In genomic region chr1:216028630-216029029, GRCh38 we compare ENCODE assay signal across 22 cellular contexts.
DNase-seq lines count a peak whose midpoint lies in the region; ATAC-seq, FAIRE-seq and TF ChIP-seq lines count a peak whose summit lies in the region.
"Had no signal": no experiment of that assay in that cellular context is flagged by ENCODE, and none has a peak within 500 bp of the region (broad histone marks: within the 10 kb centered on the region; RNA-seq: fewer than 3 reads in every experiment).

No MANE protein-coding gene starts in this region.

- no peak overlapping the region for H3K4ac ChIP-seq in IMR-90 (ENCODE audit: low read depth, low read length)

- H3K27ac ChIP-seq in IMR-90 (ENCODE audit: insufficient read depth, low read length), result no peak overlapping the region
- no peak overlapping the region for H3K27ac ChIP-seq in K562 (ENCODE audit: extremely low read depth, low read depth, low read length)
- H3K27ac ChIP-seq: BLaER1, C4-2B had no signal

- CTCF ChIA-PET in IMR-90 (lab: Yijun Ruan, JAX) (no interaction called here), K562 (lab: Yijun Ruan, JAX; ENCODE audit: low intra/inter-chr PET ratio) (no interaction called here)

- no peak overlapping the region for H2AFZ ChIP-seq in IMR-90 (replicated peaks; ENCODE audit: low read length, poor library complexity)
- H2AFZ ChIP-seq in K562 (ENCODE audit: low read depth, low read length), result no peak overlapping the region
- H2AFZ ChIP-seq: GM23338 had no signal

- no peak overlapping the region for H3K56ac ChIP-seq in IMR-90 (ENCODE audit: extremely low read depth, insufficient read depth, low read length)

- H3K4me2 ChIP-seq in IMR-90 (ENCODE audit: low read depth, low read length) (no peak overlapping the region), K562 (ENCODE audit: insufficient read depth, low read length) (no peak overlapping the region)
- H3K4me2 ChIP-seq: BLaER1, GM23338 had no signal

- H4K20me1 ChIP-seq in IMR-90 (ENCODE audit: insufficient read depth, low read length) (no peaks in the 10 kb centered on the region), K562 (replicated peaks; ENCODE audit: control insufficient read depth, insufficient read depth, low read length) (no peaks in the 10 kb centered on the region)
- H4K20me1 ChIP-seq: BLaER1 had no signal

- dilution Hi-C loops in IMR-90 (cut with HindIII; ENCODE audit: low sequenced_read_pairs, unreplicated experiment), result no loop called here

- H4K5ac ChIP-seq in IMR-90 (ENCODE audit: low read depth, low read length), result no peak overlapping the region

- no peak overlapping the region for H3K4me3 ChIP-seq in IMR-90 (ENCODE audit: insufficient read depth, low read depth, low read length)
- no peak overlapping the region for H3K4me3 ChIP-seq in K562
- H3K4me3 ChIP-seq: BLaER1, GM23338, HAP-1 had no signal

- H2BK20ac ChIP-seq in IMR-90 (ENCODE audit: low read depth, low read length), result no peak overlapping the region

- no peak for TF ChIP-seq CTCF in IMR-90 (conservative IDR thresholded peaks at IDR 0.05; ENCODE audit: low read depth, low read length)
- TF ChIP-seq CTCF in K562 (IDR thresholded peaks at IDR 0.05 in 2 of 3, conservative IDR thresholded peaks at IDR 0.05 in 1 of 3; ENCODE audit: insufficient read depth in 2 of 3, low read depth in 1 of 3, low read length in 3 of 3), result no peak

- TF ChIP-seq EP300 in K562 (IDR thresholded peaks at IDR 0.05; ENCODE audit: low read length), result no peak

- H3K9me3 Mint-ChIP-seq in T-helper 2 cell treated with Interferon-gamma antibody and Interleukin-4, amounts not matched to agents 5 μg/mL and 100 μg/mL, for 36 hours, result peaks cover 4% of the 10 kb centered on the region
- H3K9me3 Mint-ChIP-seq: GM23338, HFFc6 had no signal

- no peak overlapping the region for H2AK5ac ChIP-seq in IMR-90 (ENCODE audit: low read depth, low read length)

- H3K23ac ChIP-seq in IMR-90 (ENCODE audit: low read depth, low read length), result no peak overlapping the region

- no peaks in the 10 kb centered on the region for H3K4me1 Mint-ChIP-seq in T-helper 2 cell treated with Interferon-gamma antibody and Interleukin-4, amounts not matched to agents 5 μg/mL and 100 μg/mL, for 36 hours (ENCODE audit: low read depth)
- H3K4me1 Mint-ChIP-seq: B cell; CD4-positive, CD25-positive, alpha-beta regulatory T cell had no signal

- no peak overlapping the region for H3K4me3 Mint-ChIP-seq in T-helper 2 cell treated with Interferon-gamma antibody and Interleukin-4, amounts not matched to agents 5 μg/mL and 100 μg/mL, for 36 hours
- H3K4me3 Mint-ChIP-seq: B cell; CD4-positive, CD25-positive, alpha-beta regulatory T cell; CD8-positive, alpha-beta T cell; GM23338; HFFc6 had no signal

- intact Hi-C loops in IMR-90 (cut with micrococcal nuclease), result no loop called here
- intact Hi-C loops in K562 (cut with micrococcal nuclease), result no loop called here

- DNase-seq in IMR-90 (no peak), K562 (ENCODE audit: extremely low read depth in 1 of 4, low spot score in 3 of 4) (no peak), mucosa of gallbladder (ENCODE audit: low spot score) (no peak)
- DNase-seq in T-helper 2 cell treated with Interferon-gamma antibody and Interleukin-4, amounts not matched to agents 5 μg/mL and 100 μg/mL, for 36 hours (ENCODE audit: low spot score), result no peak
- DNase-seq: 8988T; Caco-2; CD4-positive, CD25-positive, alpha-beta regulatory T cell; CD8-positive, alpha-beta T cell; DMS153; DND-41; HFFc6 had no signal

- no peak overlapping the region for H3K18ac ChIP-seq in IMR-90 (ENCODE audit: low read depth, low read length)

- no peak overlapping the region for H4K91ac ChIP-seq in IMR-90 (ENCODE audit: insufficient read depth, low read depth, low read length)

- no peak overlapping the region for H3K27ac Mint-ChIP-seq in T-helper 2 cell treated with Interferon-gamma antibody and Interleukin-4, amounts not matched to agents 5 μg/mL and 100 μg/mL, for 36 hours
- H3K27ac Mint-ChIP-seq: B cell; CD4-positive, CD25-positive, alpha-beta regulatory T cell; CD8-positive, alpha-beta T cell; GM23338; HFFc6 had no signal

- no peak for ATAC-seq in IMR-90 (ENCODE audit: low read depth)
- no peak for ATAC-seq in K562
- ATAC-seq in GM19351 (IDR thresholded peaks at IDR 0.05; ENCODE audit: unreplicated experiment), result no peak
- ATAC-seq: CD8-positive, alpha-beta T cell; GM23338 had no signal

- no peak overlapping the region for H3K9ac ChIP-seq in IMR-90 (ENCODE audit: low read depth, low read length)
- no peak overlapping the region for H3K9ac ChIP-seq in K562 (ENCODE audit: insufficient read depth in 1 of 2, low read depth in 2 of 2, low read length in 2 of 2)
- H3K9ac ChIP-seq: BLaER1 had no signal

- TF ChIP-seq POLR2A in IMR-90 (IDR thresholded peaks at IDR 0.05; ENCODE audit: low read depth, low read length) (no peak), K562 (conservative IDR thresholded peaks at IDR 0.05) (no peak)

- no peak overlapping the region for H4K8ac ChIP-seq in IMR-90 (ENCODE audit: low read depth in 2 of 2, low read length in 2 of 2)

- H2BK15ac ChIP-seq in IMR-90 (ENCODE audit: low read depth, low read length), result no peak overlapping the region

- H3K27me3 Mint-ChIP-seq in T-helper 2 cell treated with Interferon-gamma antibody and Interleukin-4, amounts not matched to agents 5 μg/mL and 100 μg/mL, for 36 hours (ENCODE audit: low read depth), result no peaks in the 10 kb centered on the region
- H3K27me3 Mint-ChIP-seq: B cell; CD4-positive, CD25-positive, alpha-beta regulatory T cell had no signal

- no peak overlapping the region for H3K14ac ChIP-seq in IMR-90 (replicated peaks; ENCODE audit: low read depth, low read length)

- no peaks in the 10 kb centered on the region for H3K36me3 Mint-ChIP-seq in T-helper 2 cell treated with Interferon-gamma antibody and Interleukin-4, amounts not matched to agents 5 μg/mL and 100 μg/mL, for 36 hours (ENCODE audit: low read depth)
- H3K36me3 Mint-ChIP-seq: CD4-positive, CD25-positive, alpha-beta regulatory T cell; CD8-positive, alpha-beta T cell had no signal

- POLR2A ChIA-PET in IMR-90 (lab: Charles Lee; ENCODE audit: unreplicated experiment) (no interaction called here), K562 (lab: Yijun Ruan, JAX) (no interaction called here)

- no peak overlapping the region for H2BK120ac ChIP-seq in IMR-90 (ENCODE audit: low read depth, low read length)

- no peaks in the 10 kb centered on the region for H3K9me1 ChIP-seq in IMR-90 (ENCODE audit: insufficient read depth, low read length)
- no peaks in the 10 kb centered on the region for H3K9me1 ChIP-seq in K562 (ENCODE audit: control insufficient read depth, insufficient read depth, low read length)

- H3K36me3 ChIP-seq in IMR-90 (ENCODE audit: control insufficient read depth, insufficient read depth, low read length) (no peaks in the 10 kb centered on the region), K562 (ENCODE audit: control insufficient read depth, insufficient read depth, low read length) (no peaks in the 10 kb centered on the region)
- H3K36me3 ChIP-seq: BLaER1, HAP-1 had no signal

- H3K27me3 ChIP-seq in IMR-90 (ENCODE audit: control insufficient read depth, insufficient read depth, low read length) (no peaks in the 10 kb centered on the region), K562 (ENCODE audit: control insufficient read depth in 2 of 2, insufficient read depth in 2 of 2, low read length in 2 of 2) (no peaks in the 10 kb centered on the region)
- H3K27me3 ChIP-seq: BLaER1 had no signal

- H2AK9ac ChIP-seq in IMR-90 (replicated peaks; ENCODE audit: low read depth, low read length, poor library complexity), result no peak overlapping the region

- H2BK5ac ChIP-seq in IMR-90 (ENCODE audit: low read depth, low read length, poor library complexity, severe bottlenecking), result no peak overlapping the region

- no peaks in the 10 kb centered on the region for H3K79me2 ChIP-seq in K562 (ENCODE audit: control insufficient read depth, insufficient read depth, low read length)

- BruUV-seq in IMR-90 (replicated peaks; lab: Mats Ljungman, UMichigan) (no TSS peak), K562 (replicated peaks; lab: Mats Ljungman, UMichigan) (no TSS peak)

- H3K9me3 ChIP-seq in IMR-90 (ENCODE audit: control insufficient read depth, insufficient read depth, low read length) (no peaks in the 10 kb centered on the region), K562 (replicated peaks; ENCODE audit: control insufficient read depth, insufficient read depth, low read depth, low read length) (no peaks in the 10 kb centered on the region)
- H3K9me3 ChIP-seq: BLaER1, Caco-2, HAP-1 had no signal

- peaks cover 6% of the 10 kb centered on the region; the same call in 1 of the 2 replicates for H3K4me1 ChIP-seq in IMR-90 (ENCODE audit: control insufficient read depth, insufficient read depth, low read length)
- H3K4me1 ChIP-seq in K562 (replicated peaks in 1 of 2; ENCODE audit: control insufficient read depth in 2 of 2, insufficient read depth in 2 of 2, low read length in 2 of 2), result no peaks in the 10 kb centered on the region
- H3K4me1 ChIP-seq: BLaER1, Caco-2, HAP-1 had no signal

- TF ChIP-seq RAD21 in IMR-90 (IDR thresholded peaks at IDR 0.05; ENCODE audit: low read length) (no peak), K562 (CRISPR knock-in tag; conservative IDR thresholded peaks at IDR 0.05 in 1 of 2, IDR thresholded peaks at IDR 0.05 in 1 of 2) (no peak)

- no peaks in the 10 kb centered on the region for H3K79me1 ChIP-seq in IMR-90 (ENCODE audit: low read depth in 1 of 2, low read length in 2 of 2)

- WGBS in IMR-90 (ENCODE audit: extremely low coverage in 2 of 2, insufficient read length in 1 of 2), 2 experiments, result no CpG with 5 or more reads among the region's 1 CpG
- whole genome bisulfite sequencing in K562 (ENCODE audit: insufficient coverage, low coverage, missing lambda C conversion rate), result 0% methylated on average over 1 of the region's 1 CpG

- FAIRE-seq in A204.1 (lab: Jason Lieb, UNC) (peak; percentile 30), K562 (lab: Jason Lieb, UNC) (no peak), islet of Langerhans (lab: Jason Lieb, UNC) (peak; percentile 89)
- FAIRE-seq: GM12892, GM19239, H54 had no signal

- in situ Hi-C loops in IMR-90 (cut with MboI; ENCODE audit: low sequenced_read_pairs) (no loop called here), K562 (cut with MboI) (no loop called here)

TF ChIP-seq in K562, 482 proteins besides CTCF, POLR2A, EP300 and RAD21 (continues in another document):
- TF ChIP-seq MAFG (tag; conservative IDR thresholded peaks at IDR 0.05) (peak; percentile 79), ARHGAP35 (IDR thresholded peaks at IDR 0.05; ENCODE audit: partially characterized antibody) (no peak), NR0B1 (IDR thresholded peaks at IDR 0.05; ENCODE audit: partially characterized antibody) (no peak), MTA1 (IDR thresholded peaks at IDR 0.05; ENCODE audit: borderline replicate concordance) (no peak)
